In the genomic region with DNA sequence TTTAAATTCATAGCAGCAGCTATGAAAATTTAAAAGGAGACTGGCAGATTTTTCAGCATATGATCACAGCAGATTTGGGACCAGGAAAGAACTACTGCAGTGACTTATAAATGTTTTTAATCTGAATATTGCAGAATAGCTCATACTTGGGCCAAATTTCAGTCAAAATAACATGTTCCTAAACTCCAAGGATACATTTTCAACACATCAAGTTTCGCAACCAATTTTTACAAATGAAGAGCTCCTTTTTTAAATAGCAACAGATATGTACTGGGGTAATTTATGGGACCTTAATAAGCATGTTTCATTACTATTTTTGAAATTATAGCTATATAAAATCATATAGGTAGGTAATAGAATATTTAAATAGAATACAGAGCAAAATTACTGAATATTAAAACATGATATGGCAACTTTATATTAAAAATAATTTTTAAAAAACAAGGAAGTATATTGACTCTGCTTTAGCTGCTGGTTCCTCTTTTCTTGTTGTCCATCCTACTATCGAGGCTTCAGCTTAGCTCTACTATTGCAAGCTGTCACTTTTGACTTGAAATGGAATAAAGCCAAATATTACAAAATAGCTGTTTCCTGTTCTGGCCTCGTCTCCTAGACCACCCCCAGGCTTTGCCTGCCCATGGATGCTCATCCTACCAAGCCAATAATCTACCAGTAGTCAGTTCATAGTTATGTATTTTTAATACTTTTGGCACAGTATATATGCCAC, we compare ENCODE assay signal across 10 cellular contexts.
A peak's percentile ranks its signal among the peaks of the same experiment; 100 is the strongest.
DNase-seq lines count a peak whose midpoint lies in the region; ATAC-seq and TF ChIP-seq lines count a peak whose summit lies in the region.
"Had no signal": no experiment of that assay in that cellular context is flagged by ENCODE, and none has a peak within 500 bp of the region (broad histone marks: within the 10 kb centered on the region; RNA-seq: fewer than 3 reads in every experiment).

No MANE protein-coding gene starts in this region.

- H3K4me1 Mint-ChIP-seq in activated CD4-positive, alpha-beta memory T cell treated with anti-CD3 and anti-CD28 coated beads for 36 hours (ENCODE audit: low read depth) = peaks cover 79% of the 10 kb centered on the region
- peaks cover 73% of the 10 kb centered on the region for H3K4me1 Mint-ChIP-seq in stimulated activated naive CD8-positive, alpha-beta T cell treated with anti-CD3 and anti-CD28 coated beads, Interleukin-15, amount 100 ng/mL, for 72 hours

- 32% methylated on average over 3 of the region's 3 CpGs for WGBS in esophagus muscularis mucosa

- DNase-seq in esophagus muscularis mucosa (ENCODE audit: extremely low spot score) (no peak), pons (ENCODE audit: low spot score) (peak; percentile 62), DMS114 treated with DMSO at 0.1 percent for 48 hours (lab: John Stamatoyannopoulos, UW; ENCODE audit: unreplicated experiment) (no peak), midbrain (lab: John Stamatoyannopoulos, UW) (no peak)
- no peak for DNase-seq in activated CD4-positive, alpha-beta memory T cell treated with anti-CD3 and anti-CD28 coated beads for 36 hours
- no peak for DNase-seq in stimulated activated naive CD8-positive, alpha-beta T cell treated with anti-CD3 and anti-CD28 coated beads, Interleukin-15, amount 100 ng/mL, for 72 hours
- DNase-seq: activated T-cell treated with anti-CD3 and anti-CD28 coated beads for 4 hours, NCI-H510A treated with DMSO at 0.1 percent for 48 hours had no signal

- H3K79me2 ChIP-seq in OCI-LY1 (ENCODE audit: insufficient read depth, low read length) = peaks cover 89% of the 10 kb centered on the region

- CTCF ChIA-PET in activated CD4-positive, alpha-beta memory T cell treated with anti-CD3 and anti-CD28 coated beads for 36 hours (lab: Charles Lee) = interaction anchor here (0.6 to 2.0 kb wide), 4 partner anchors 39 to 462 kb away, joined by 3 to 4 read pairs (median 4); no protein-coding TSS in a partner anchor

- POLR2A ChIA-PET in activated CD4-positive, alpha-beta memory T cell treated with anti-CD3 and anti-CD28 coated beads for 36 hours (lab: Charles Lee) = interaction anchor here (2.0 to 2.1 kb wide), 2 partner anchors 9 to 11 kb away, joined by 6 to 7 read pairs; no protein-coding TSS in a partner anchor

- no peaks in the 10 kb centered on the region for H3K27me3 Mint-ChIP-seq in activated CD4-positive, alpha-beta memory T cell treated with anti-CD3 and anti-CD28 coated beads for 36 hours
- no peaks in the 10 kb centered on the region for H3K27me3 Mint-ChIP-seq in stimulated activated naive CD8-positive, alpha-beta T cell treated with anti-CD3 and anti-CD28 coated beads, Interleukin-15, amount 100 ng/mL, for 72 hours

- peaks cover 6% of the 10 kb centered on the region; the same call in 1 of the 2 replicates for H3F3A ChIP-seq in OCI-LY1 (ENCODE audit: insufficient read depth, low read length)

- H3K9me2 ChIP-seq in OCI-LY1 (ENCODE audit: low read depth, low read length) = no peaks in the 10 kb centered on the region

- H3K9me3 ChIP-seq in OCI-LY1 (ENCODE audit: low read length) = no peaks in the 10 kb centered on the region
- no peaks in the 10 kb centered on the region for H3K9me3 ChIP-seq in esophagus muscularis mucosa

- no peaks in the 10 kb centered on the region for H3K9me3 Mint-ChIP-seq in activated CD4-positive, alpha-beta memory T cell treated with anti-CD3 and anti-CD28 coated beads for 36 hours
- H3K9me3 Mint-ChIP-seq in stimulated activated naive CD8-positive, alpha-beta T cell treated with anti-CD3 and anti-CD28 coated beads, Interleukin-15, amount 100 ng/mL, for 72 hours = no peaks in the 10 kb centered on the region

- intact Hi-C loops in esophagus muscularis mucosa (cut with DNase I) = no loop called here
- intact Hi-C loops in activated CD4-positive, alpha-beta memory T cell treated with anti-CD3 and anti-CD28 coated beads for 36 hours (cut with micrococcal nuclease) = no loop called here

- TF ChIP-seq CTCF in OCI-LY1 (IDR thresholded peaks at IDR 0.05; ENCODE audit: low read length) (no peak), esophagus muscularis mucosa (IDR thresholded peaks at IDR 0.05) (no peak)

- TF ChIP-seq EP300 in esophagus muscularis mucosa (IDR thresholded peaks at IDR 0.05) = no peak

- no peak for TF ChIP-seq POLR2A in esophagus muscularis mucosa (IDR thresholded peaks at IDR 0.05; ENCODE audit: low read depth)

- H3K36me3 ChIP-seq in OCI-LY1 (ENCODE audit: insufficient read depth, low read length) = peaks cover 13% of the 10 kb centered on the region; the same call in 1 of the 2 replicates
- peaks cover 0 to 7% (median 3%) of the 10 kb centered on the region in 4 donors for H3K36me3 ChIP-seq in esophagus muscularis mucosa

- peak; percentile 43 for ATAC-seq in GM18502 (IDR thresholded peaks at IDR 0.05; ENCODE audit: poor library complexity, unreplicated experiment)
- no peak for ATAC-seq in stimulated activated naive CD8-positive, alpha-beta T cell treated with anti-CD3 and anti-CD28 coated beads, Interleukin-15, amount 100 ng/mL, for 72 hours

- H3K4me1 ChIP-seq in OCI-LY1 (ENCODE audit: insufficient read depth, low read length, severe bottlenecking) (peaks cover 63% of the 10 kb centered on the region), esophagus muscularis mucosa (peaks cover 66 to 88% (median 79%) of the 10 kb centered on the region in 4 donors)

- H3K36me3 Mint-ChIP-seq in activated CD4-positive, alpha-beta memory T cell treated with anti-CD3 and anti-CD28 coated beads for 36 hours = peaks cover 26% of the 10 kb centered on the region

- peak overlapping the region; percentile 91 for H3K27ac ChIP-seq in OCI-LY1 (ENCODE audit: low read depth, low read length, poor library complexity, severe bottlenecking)
- peak overlapping the region; percentile 50 to 62 (median 58) for H3K27ac ChIP-seq in esophagus muscularis mucosa (replicated peaks in 1 of 4)

- H3K27me3 ChIP-seq in OCI-LY1 (ENCODE audit: insufficient read depth, low read length) = no peaks in the 10 kb centered on the region
- no peaks in the 10 kb centered on the region for H3K27me3 ChIP-seq in esophagus muscularis mucosa

- H3K4me3 Mint-ChIP-seq in activated CD4-positive, alpha-beta memory T cell treated with anti-CD3 and anti-CD28 coated beads for 36 hours = no peak overlapping the region
- no peak overlapping the region for H3K4me3 Mint-ChIP-seq in stimulated activated naive CD8-positive, alpha-beta T cell treated with anti-CD3 and anti-CD28 coated beads, Interleukin-15, amount 100 ng/mL, for 72 hours

- no peak overlapping the region for H2AFZ ChIP-seq in OCI-LY1 (ENCODE audit: low read length)

- H3K4me2 ChIP-seq in OCI-LY1 (ENCODE audit: low read length) = peak overlapping the region; percentile 45; the same call in 1 of the 2 replicates

- H3K4me3 ChIP-seq in OCI-LY1 (ENCODE audit: low read depth, low read length, poor library complexity, severe bottlenecking) = peak overlapping the region; percentile 12
- peak overlapping the region in 2 of 4 donors; percentile 1 to 8 for H3K4me3 ChIP-seq in esophagus muscularis mucosa

- H4K20me1 ChIP-seq in OCI-LY1 (ENCODE audit: insufficient read depth, low read length) = no peaks in the 10 kb centered on the region

- no peak overlapping the region for H3K27ac Mint-ChIP-seq in activated CD4-positive, alpha-beta memory T cell treated with anti-CD3 and anti-CD28 coated beads for 36 hours
- H3K27ac Mint-ChIP-seq in stimulated activated naive CD8-positive, alpha-beta T cell treated with anti-CD3 and anti-CD28 coated beads, Interleukin-15, amount 100 ng/mL, for 72 hours = peak overlapping the region in 1 of 2 donors; percentile 59

- H3K9ac ChIP-seq in OCI-LY1 (ENCODE audit: low read length) = no peak overlapping the region
